21 cellular contexts compared by ENCODE assay signal in genomic region chr2:40123321-40123720, GRCh38.
DNase-seq lines count a peak whose midpoint lies in the region; ATAC-seq and TF ChIP-seq lines count a peak whose summit lies in the region.
"Had no signal": no experiment of that assay in that cellular context is flagged by ENCODE, and none has a peak within 500 bp of the region (broad histone marks: within the 10 kb centered on the region; RNA-seq: fewer than 3 reads in every experiment).

No MANE protein-coding gene starts in this region.

- no peak for TF ChIP-seq CTCF in AG10803 (conservative IDR thresholded peaks at IDR 0.05; ENCODE audit: low read length)
- TF ChIP-seq CTCF in coronary artery (IDR thresholded peaks at IDR 0.05), result no peak
- TF ChIP-seq CTCF in osteoblast (IDR thresholded peaks at IDR 0.05; ENCODE audit: extremely low read depth, low read depth, low read length), result no peak
- no peak for TF ChIP-seq CTCF in RWPE1 (conservative IDR thresholded peaks at IDR 0.05; ENCODE audit: low read depth)

- H3K9ac ChIP-seq in GM23248, result peak overlapping the region; percentile 56

- peaks cover 40% of the 10 kb centered on the region for H3F3A ChIP-seq in GM23248 (ENCODE audit: insufficient read depth)

- H4K20me1 ChIP-seq in GM23248 (ENCODE audit: insufficient read depth) (no peaks in the 10 kb centered on the region), osteoblast (ENCODE audit: insufficient read depth, low read length) (no peaks in the 10 kb centered on the region)

- H3K79me2 ChIP-seq in GM23248 (ENCODE audit: insufficient read depth) (no peaks in the 10 kb centered on the region), osteoblast (ENCODE audit: insufficient read depth, low read length) (no peaks in the 10 kb centered on the region)

- H3K27ac ChIP-seq in GM23248 (peak overlapping the region; percentile 50), coronary artery (no peak overlapping the region), osteoblast (ENCODE audit: low read depth, low read length) (peak overlapping the region; percentile 95), RWPE1 (no peak overlapping the region)

- H3K27me3 ChIP-seq in GM23248 (replicated peaks; ENCODE audit: insufficient read depth) (no peaks in the 10 kb centered on the region), osteoblast (ENCODE audit: insufficient read depth, low read length) (no peaks in the 10 kb centered on the region)
- H3K27me3 ChIP-seq: sigmoid colon had no signal

- CTCF ChIA-PET in RWPE1 (lab: Yijun Ruan, JAX), result no interaction called here

- H2AFZ ChIP-seq in GM23248, result peak overlapping the region; percentile 47
- H2AFZ ChIP-seq in osteoblast (ENCODE audit: low read length), result no peak overlapping the region

- peaks cover 54% of the 10 kb centered on the region for H3K4me1 ChIP-seq in GM23248 (ENCODE audit: insufficient read depth)
- H3K4me1 ChIP-seq in osteoblast (ENCODE audit: insufficient read depth, low read length), result peaks cover 55% of the 10 kb centered on the region

- 11 to 16% methylated on average over 1 of the region's 1 CpG for WGBS in GM23248 (ENCODE audit: low coverage in 1 of 2, low lambda C conversion rate in 2 of 2, missing lambda C conversion rate in 2 of 2), 2 experiments

- H3K36me3 ChIP-seq in GM23248 (ENCODE audit: low read depth) (no peaks in the 10 kb centered on the region), osteoblast (ENCODE audit: insufficient read depth, low read length) (no peaks in the 10 kb centered on the region)
- H3K36me3 ChIP-seq: sigmoid colon had no signal

- in situ Hi-C loops in GM23248 (cut with MboI), result no loop called here

- H3K9me3 ChIP-seq in GM23248 (ENCODE audit: low read depth) (no peaks in the 10 kb centered on the region), osteoblast (ENCODE audit: low read depth, low read length) (no peaks in the 10 kb centered on the region)
- H3K9me3 ChIP-seq: sigmoid colon had no signal

- no peak for ATAC-seq in HG03025 (IDR thresholded peaks at IDR 0.05; ENCODE audit: low FRiP score, unreplicated experiment)
- ATAC-seq: activated naive CD8-positive, alpha-beta T cell treated with anti-CD3 and anti-CD28 coated beads, Interleukin-2, amount 50 U/mL, for 24 hours; stimulated activated effector memory CD8-positive, alpha-beta T cell treated with anti-CD3 and anti-CD28 coated beads, Interleukin-12 subunit alpha, Interleukin-12 subunit beta, amount 100 ng/mL, for 72 hours had no signal

- DNase-seq in AG10803 (ENCODE audit: low read depth), result peak; percentile 77
- DNase-seq in GM23248, result peak; percentile 53
- no peak for DNase-seq in coronary artery (ENCODE audit: low spot score)
- DNase-seq in osteoblast (ENCODE audit: insufficient read length, low spot score, missing footprints), result peak; percentile 79
- DNase-seq in hippocampal formation (lab: John Stamatoyannopoulos, UW), result no peak
- no peak for DNase-seq in activated naive CD4-positive, alpha-beta T cell treated with anti-CD3 and anti-CD28 coated beads, Interleukin-2, amount 50 U/mL, for 16 hours
- no peak for DNase-seq in RWPE1 (ENCODE audit: low spot score)
- DNase-seq: activated CD4-positive, alpha-beta T cell treated with anti-CD3 and anti-CD28 coated beads, Interleukin-2, amount 50 U/mL, for 4 hours; activated naive CD8-positive, alpha-beta T cell treated with anti-CD3 and anti-CD28 coated beads, Interleukin-2, amount 50 U/mL, for 24 hours; activated T-cell treated with anti-CD3 and anti-CD28 coated beads, Interleukin-2, amount 50 U/mL, for 48 hours; C1 segment of cervical spinal cord; cerebellar nuclear complex; DMS79; GF-D8; NCI-H187 treated with DMSO at 0.1 percent for 48 hours; NCI-H2171; sigmoid colon; stimulated activated CD4-positive, alpha-beta T cell treated with anti-CD3 and anti-CD28 coated beads, Interleukin-15, amount 100 ng/mL, for 24 hours; trophoblast cell had no signal

- peak overlapping the region; percentile 28 for H3K4me3 ChIP-seq in AG10803 (ENCODE audit: low read length)
- peak overlapping the region; percentile 66 for H3K4me3 ChIP-seq in GM23248
- H3K4me3 ChIP-seq in coronary artery, result peak overlapping the region; percentile 8
- peak overlapping the region; percentile 1 for H3K4me3 ChIP-seq in osteoblast (ENCODE audit: insufficient read depth, low read length)
- H3K4me3 ChIP-seq: sigmoid colon had no signal

- peak overlapping the region; percentile 81 for H3K4me2 ChIP-seq in GM23248 (ENCODE audit: unreplicated experiment)
- H3K4me2 ChIP-seq in osteoblast (ENCODE audit: insufficient read depth, low read length), result peak overlapping the region; percentile 56

- POLR2A ChIA-PET in RWPE1 (lab: Yijun Ruan, JAX; ENCODE audit: low non-redundant PET), result no interaction called here

- H3K9me2 ChIP-seq in GM23248 (ENCODE audit: insufficient read depth), result no peaks in the 10 kb centered on the region

Comparison
In these comparisons a context has a peak if more than half of its experiments do, and no peak if none do; other contexts are left out.
1. DNase-seq: peak in AG10803 (single experiment), GM23248 (single experiment) and osteoblast (single experiment); none in coronary artery (single experiment), hippocampal formation (0 of 2), activated naive CD4-positive, alpha-beta T cell treated with anti-CD3 and anti-CD28 coated beads, Interleukin-2, amount 50 U/mL, for 16 hours (single experiment) and RWPE1 (single experiment).
2. H3K4me3 ChIP-seq: peak in every context shown above with its lines; median percentile 66 in GM23248; 28 in AG10803; 8 in coronary artery; 1 in osteoblast.
3. H3K27ac ChIP-seq: peak in GM23248 (single experiment) and osteoblast (single experiment); none in coronary artery (0 of 2) and RWPE1 (single experiment).